In the genomic region with DNA sequence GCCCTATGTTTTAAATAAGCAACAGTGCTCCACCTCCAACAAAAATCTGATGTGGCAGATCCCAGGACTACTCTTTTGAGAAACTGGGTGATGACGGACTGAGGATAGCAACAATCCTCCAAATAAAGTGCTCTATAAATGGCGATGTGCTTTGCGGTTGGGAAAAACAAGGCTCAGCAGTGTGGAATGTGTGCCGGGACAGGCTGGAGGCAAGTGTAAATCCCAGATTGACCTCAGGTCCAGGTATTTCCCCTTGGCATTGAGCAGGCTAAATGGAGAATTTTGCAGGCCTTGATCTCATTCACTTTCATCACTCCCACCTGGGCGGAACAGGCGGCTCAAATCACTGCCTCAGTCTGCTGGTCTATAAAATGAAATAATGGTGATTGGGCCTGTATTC, we compare ENCODE assay signal across 1 cellular context.
TF ChIP-seq lines count a peak whose summit lies in the region.

No MANE protein-coding gene starts in this region.

TF ChIP-seq in K562, 482 proteins besides CTCF, POLR2A, EP300 and RAD21:
- TF ChIP-seq CBFB (CRISPR knock-in tag; IDR thresholded peaks at IDR 0.05) (no peak), ZFP36 (IDR thresholded peaks at IDR 0.05; ENCODE audit: low read depth, low read length, partially characterized antibody) (no peak), SMAD4 (CRISPR knock-in tag; conservative IDR thresholded peaks at IDR 0.05) (no peak), EZH2 (IDR thresholded peaks at IDR 0.05; ENCODE audit: borderline replicate concordance, low read depth, low read length) (no peak), BRD9 (IDR thresholded peaks at IDR 0.05; ENCODE audit: low read depth, partially characterized antibody) (no peak), NR2C2 (CRISPR knock-in tag; IDR thresholded peaks at IDR 0.05) (no peak), NR2C2 (tag; IDR thresholded peaks at IDR 0.05) (no peak)
- TF ChIP-seq, protein P1, sequence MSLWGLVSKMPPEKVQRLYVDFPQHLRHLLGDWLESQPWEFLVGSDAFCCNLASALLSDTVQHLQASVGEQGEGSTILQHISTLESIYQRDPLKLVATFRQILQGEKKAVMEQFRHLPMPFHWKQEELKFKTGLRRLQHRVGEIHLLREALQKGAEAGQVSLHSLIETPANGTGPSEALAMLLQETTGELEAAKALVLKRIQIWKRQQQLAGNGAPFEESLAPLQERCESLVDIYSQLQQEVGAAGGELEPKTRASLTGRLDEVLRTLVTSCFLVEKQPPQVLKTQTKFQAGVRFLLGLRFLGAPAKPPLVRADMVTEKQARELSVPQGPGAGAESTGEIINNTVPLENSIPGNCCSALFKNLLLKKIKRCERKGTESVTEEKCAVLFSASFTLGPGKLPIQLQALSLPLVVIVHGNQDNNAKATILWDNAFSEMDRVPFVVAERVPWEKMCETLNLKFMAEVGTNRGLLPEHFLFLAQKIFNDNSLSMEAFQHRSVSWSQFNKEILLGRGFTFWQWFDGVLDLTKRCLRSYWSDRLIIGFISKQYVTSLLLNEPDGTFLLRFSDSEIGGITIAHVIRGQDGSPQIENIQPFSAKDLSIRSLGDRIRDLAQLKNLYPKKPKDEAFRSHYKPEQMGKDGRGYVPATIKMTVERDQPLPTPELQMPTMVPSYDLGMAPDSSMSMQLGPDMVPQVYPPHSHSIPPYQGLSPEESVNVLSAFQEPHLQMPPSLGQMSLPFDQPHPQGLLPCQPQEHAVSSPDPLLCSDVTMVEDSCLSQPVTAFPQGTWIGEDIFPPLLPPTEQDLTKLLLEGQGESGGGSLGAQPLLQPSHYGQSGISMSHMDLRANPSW (CRISPR knock-in tag; IDR thresholded peaks at IDR 0.05) = no peak
- TF ChIP-seq, protein P2, sequence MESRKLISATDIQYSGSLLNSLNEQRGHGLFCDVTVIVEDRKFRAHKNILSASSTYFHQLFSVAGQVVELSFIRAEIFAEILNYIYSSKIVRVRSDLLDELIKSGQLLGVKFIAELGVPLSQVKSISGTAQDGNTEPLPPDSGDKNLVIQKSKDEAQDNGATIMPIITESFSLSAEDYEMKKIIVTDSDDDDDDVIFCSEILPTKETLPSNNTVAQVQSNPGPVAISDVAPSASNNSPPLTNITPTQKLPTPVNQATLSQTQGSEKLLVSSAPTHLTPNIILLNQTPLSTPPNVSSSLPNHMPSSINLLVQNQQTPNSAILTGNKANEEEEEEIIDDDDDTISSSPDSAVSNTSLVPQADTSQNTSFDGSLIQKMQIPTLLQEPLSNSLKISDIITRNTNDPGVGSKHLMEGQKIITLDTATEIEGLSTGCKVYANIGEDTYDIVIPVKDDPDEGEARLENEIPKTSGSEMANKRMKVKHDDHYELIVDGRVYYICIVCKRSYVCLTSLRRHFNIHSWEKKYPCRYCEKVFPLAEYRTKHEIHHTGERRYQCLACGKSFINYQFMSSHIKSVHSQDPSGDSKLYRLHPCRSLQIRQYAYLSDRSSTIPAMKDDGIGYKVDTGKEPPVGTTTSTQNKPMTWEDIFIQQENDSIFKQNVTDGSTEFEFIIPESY (CRISPR knock-in tag; IDR thresholded peaks at IDR 0.05) = 0 out of 2 replicates have a peak, but pooled peaks have one; percentile 25
